ENCODE assay signal across 8 cellular contexts in the genomic region with DNA sequence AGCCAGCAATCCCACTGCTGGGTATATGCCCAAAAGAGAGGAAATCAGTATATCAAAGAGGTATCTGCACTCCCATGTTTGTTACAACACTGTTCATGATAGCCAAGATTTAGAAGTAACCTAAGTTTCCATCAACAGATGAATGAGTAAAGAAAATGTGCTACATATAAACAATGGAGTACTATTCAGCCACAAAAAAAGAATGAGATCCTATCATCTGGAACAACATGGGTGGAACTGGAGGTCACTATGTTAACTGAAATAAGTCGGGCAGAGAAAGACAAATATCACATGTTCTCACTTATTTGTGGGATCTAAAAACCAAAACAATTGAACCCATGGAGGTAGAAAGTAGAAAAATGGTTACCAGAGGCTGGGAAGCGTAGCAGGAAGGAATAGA.
"Had no signal": no experiment of that assay in that cellular context is flagged by ENCODE, and none has a peak within 500 bp of the region (broad histone marks: within the 10 kb centered on the region; RNA-seq: fewer than 3 reads in every experiment).

No MANE protein-coding gene starts in this region.

- DNase-seq: GM23248, GOT3, H7, IMR-90, KBM-7 had no signal

- H3K9me3 ChIP-seq: HAP-1 had no signal

- H3K4me3 ChIP-seq: GM23248, HAP-1 had no signal

- FAIRE-seq: HTR-8/SVneo had no signal

- ATAC-seq: HCT116 had no signal

- H2AFZ ChIP-seq: GM23248 had no signal

- H3K9ac ChIP-seq: GM23248 had no signal

- H3K36me3 ChIP-seq: HAP-1 had no signal
